1 cellular context compared by ENCODE assay signal in genomic region chr20:22245139-22245538, GRCh38.
TF ChIP-seq lines count a peak whose summit lies in the region.

No MANE protein-coding gene starts in this region.

TF ChIP-seq in HepG2, 621 proteins besides CTCF, POLR2A, EP300 and RAD21 (continued from another document and continues in another):
- TF ChIP-seq, protein P1, sequence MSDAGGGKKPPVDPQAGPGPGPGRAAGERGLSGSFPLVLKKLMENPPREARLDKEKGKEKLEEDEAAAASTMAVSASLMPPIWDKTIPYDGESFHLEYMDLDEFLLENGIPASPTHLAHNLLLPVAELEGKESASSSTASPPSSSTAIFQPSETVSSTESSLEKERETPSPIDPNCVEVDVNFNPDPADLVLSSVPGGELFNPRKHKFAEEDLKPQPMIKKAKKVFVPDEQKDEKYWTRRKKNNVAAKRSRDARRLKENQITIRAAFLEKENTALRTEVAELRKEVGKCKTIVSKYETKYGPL (CRISPR knock-in tag; IDR thresholded peaks at IDR 0.05): no peak
- TF ChIP-seq SIN3A (IDR thresholded peaks at IDR 0.05; ENCODE audit: borderline replicate concordance, low read depth, low read length): no peak
- TF ChIP-seq KDM3A (CRISPR knock-in tag; IDR thresholded peaks at IDR 0.05; ENCODE audit: low read depth): no peak
- TF ChIP-seq ZBTB25 (CRISPR knock-in tag; IDR thresholded peaks at IDR 0.05): no peak
- TF ChIP-seq, protein P2, sequence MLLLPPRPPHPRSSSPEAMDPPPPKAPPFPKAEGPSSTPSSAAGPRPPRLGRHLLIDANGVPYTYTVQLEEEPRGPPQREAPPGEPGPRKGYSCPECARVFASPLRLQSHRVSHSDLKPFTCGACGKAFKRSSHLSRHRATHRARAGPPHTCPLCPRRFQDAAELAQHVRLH (CRISPR knock-in tag; IDR thresholded peaks at IDR 0.05; ENCODE audit: borderline replicate concordance, low read depth): no peak
- TF ChIP-seq TFDP1 (CRISPR knock-in tag; IDR thresholded peaks at IDR 0.05; ENCODE audit: borderline replicate concordance): peak; percentile 57; the same call in 1 of the 2 replicates
- TF ChIP-seq SP5 (CRISPR knock-in tag; IDR thresholded peaks at IDR 0.05; ENCODE audit: borderline replicate concordance, low read depth): no peak
- TF ChIP-seq, protein P3, sequence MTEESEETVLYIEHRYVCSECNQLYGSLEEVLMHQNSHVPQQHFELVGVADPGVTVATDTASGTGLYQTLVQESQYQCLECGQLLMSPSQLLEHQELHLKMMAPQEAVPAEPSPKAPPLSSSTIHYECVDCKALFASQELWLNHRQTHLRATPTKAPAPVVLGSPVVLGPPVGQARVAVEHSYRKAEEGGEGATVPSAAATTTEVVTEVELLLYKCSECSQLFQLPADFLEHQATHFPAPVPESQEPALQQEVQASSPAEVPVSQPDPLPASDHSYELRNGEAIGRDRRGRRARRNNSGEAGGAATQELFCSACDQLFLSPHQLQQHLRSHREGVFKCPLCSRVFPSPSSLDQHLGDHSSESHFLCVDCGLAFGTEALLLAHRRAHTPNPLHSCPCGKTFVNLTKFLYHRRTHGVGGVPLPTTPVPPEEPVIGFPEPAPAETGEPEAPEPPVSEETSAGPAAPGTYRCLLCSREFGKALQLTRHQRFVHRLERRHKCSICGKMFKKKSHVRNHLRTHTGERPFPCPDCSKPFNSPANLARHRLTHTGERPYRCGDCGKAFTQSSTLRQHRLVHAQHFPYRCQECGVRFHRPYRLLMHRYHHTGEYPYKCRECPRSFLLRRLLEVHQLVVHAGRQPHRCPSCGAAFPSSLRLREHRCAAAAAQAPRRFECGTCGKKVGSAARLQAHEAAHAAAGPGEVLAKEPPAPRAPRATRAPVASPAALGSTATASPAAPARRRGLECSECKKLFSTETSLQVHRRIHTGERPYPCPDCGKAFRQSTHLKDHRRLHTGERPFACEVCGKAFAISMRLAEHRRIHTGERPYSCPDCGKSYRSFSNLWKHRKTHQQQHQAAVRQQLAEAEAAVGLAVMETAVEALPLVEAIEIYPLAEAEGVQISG (CRISPR knock-in tag; IDR thresholded peaks at IDR 0.05): 0 out of 2 replicates have a peak, but pooled peaks have one; percentile 24
- TF ChIP-seq NBN (conservative IDR thresholded peaks at IDR 0.05): no peak
- TF ChIP-seq TP53 (CRISPR knock-in tag; conservative IDR thresholded peaks at IDR 0.05): no peak
- TF ChIP-seq, protein P4, sequence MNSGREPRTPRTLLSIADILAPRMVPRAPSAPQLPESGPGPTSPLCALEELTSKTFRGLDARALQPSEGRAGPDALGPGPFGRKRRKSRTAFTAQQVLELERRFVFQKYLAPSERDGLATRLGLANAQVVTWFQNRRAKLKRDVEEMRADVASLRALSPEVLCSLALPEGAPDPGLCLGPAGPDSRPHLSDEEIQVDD (CRISPR knock-in tag; IDR thresholded peaks at IDR 0.05; ENCODE audit: borderline replicate concordance): 0 out of 2 replicates have a peak, but pooled peaks have one; percentile 31
- TF ChIP-seq SMAD9 (CRISPR knock-in tag; IDR thresholded peaks at IDR 0.05): no peak
- TF ChIP-seq, protein P5, sequence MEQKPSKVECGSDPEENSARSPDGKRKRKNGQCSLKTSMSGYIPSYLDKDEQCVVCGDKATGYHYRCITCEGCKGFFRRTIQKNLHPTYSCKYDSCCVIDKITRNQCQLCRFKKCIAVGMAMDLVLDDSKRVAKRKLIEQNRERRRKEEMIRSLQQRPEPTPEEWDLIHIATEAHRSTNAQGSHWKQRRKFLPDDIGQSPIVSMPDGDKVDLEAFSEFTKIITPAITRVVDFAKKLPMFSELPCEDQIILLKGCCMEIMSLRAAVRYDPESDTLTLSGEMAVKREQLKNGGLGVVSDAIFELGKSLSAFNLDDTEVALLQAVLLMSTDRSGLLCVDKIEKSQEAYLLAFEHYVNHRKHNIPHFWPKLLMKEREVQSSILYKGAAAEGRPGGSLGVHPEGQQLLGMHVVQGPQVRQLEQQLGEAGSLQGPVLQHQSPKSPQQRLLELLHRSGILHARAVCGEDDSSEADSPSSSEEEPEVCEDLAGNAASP (CRISPR knock-in tag; IDR thresholded peaks at IDR 0.05; ENCODE audit: borderline replicate concordance): no peak
- TF ChIP-seq RFX5 (IDR thresholded peaks at IDR 0.05; ENCODE audit: low read depth, low read length): no peak
- no peak for TF ChIP-seq MYNN (CRISPR knock-in tag; IDR thresholded peaks at IDR 0.05; ENCODE audit: low read depth)
- TF ChIP-seq, protein P6, sequence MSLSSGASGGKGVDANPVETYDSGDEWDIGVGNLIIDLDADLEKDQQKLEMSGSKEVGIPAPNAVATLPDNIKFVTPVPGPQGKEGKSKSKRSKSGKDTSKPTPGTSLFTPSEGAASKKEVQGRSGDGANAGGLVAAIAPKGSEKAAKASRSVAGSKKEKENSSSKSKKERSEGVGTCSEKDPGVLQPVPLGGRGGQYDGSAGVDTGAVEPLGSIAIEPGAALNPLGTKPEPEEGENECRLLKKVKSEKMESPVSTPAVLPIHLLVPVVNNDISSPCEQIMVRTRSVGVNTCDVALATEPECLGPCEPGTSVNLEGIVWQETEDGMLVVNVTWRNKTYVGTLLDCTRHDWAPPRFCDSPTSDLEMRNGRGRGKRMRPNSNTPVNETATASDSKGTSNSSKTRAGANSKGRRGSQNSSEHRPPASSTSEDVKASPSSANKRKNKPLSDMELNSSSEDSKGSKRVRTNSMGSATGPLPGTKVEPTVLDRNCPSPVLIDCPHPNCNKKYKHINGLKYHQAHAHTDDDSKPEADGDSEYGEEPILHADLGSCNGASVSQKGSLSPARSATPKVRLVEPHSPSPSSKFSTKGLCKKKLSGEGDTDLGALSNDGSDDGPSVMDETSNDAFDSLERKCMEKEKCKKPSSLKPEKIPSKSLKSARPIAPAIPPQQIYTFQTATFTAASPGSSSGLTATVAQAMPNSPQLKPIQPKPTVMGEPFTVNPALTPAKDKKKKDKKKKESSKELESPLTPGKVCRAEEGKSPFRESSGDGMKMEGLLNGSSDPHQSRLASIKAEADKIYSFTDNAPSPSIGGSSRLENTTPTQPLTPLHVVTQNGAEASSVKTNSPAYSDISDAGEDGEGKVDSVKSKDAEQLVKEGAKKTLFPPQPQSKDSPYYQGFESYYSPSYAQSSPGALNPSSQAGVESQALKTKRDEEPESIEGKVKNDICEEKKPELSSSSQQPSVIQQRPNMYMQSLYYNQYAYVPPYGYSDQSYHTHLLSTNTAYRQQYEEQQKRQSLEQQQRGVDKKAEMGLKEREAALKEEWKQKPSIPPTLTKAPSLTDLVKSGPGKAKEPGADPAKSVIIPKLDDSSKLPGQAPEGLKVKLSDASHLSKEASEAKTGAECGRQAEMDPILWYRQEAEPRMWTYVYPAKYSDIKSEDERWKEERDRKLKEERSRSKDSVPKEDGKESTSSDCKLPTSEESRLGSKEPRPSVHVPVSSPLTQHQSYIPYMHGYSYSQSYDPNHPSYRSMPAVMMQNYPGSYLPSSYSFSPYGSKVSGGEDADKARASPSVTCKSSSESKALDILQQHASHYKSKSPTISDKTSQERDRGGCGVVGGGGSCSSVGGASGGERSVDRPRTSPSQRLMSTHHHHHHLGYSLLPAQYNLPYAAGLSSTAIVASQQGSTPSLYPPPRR (CRISPR knock-in tag; IDR thresholded peaks at IDR 0.05; ENCODE audit: borderline replicate concordance): peak; percentile 58; the same call in 1 of the 2 replicates
- peak; percentile 88 for TF ChIP-seq ESRRA (CRISPR knock-in tag; IDR thresholded peaks at IDR 0.05; ENCODE audit: low read depth)
- TF ChIP-seq, protein P7, sequence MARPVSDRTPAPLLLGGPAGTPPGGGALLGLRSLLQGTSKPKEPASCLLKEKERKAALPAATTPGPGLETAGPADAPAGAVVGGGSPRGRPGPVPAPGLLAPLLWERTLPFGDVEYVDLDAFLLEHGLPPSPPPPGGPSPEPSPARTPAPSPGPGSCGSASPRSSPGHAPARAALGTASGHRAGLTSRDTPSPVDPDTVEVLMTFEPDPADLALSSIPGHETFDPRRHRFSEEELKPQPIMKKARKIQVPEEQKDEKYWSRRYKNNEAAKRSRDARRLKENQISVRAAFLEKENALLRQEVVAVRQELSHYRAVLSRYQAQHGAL (CRISPR knock-in tag; IDR thresholded peaks at IDR 0.05; ENCODE audit: not compliant biosample characterization): no peak
- peak; percentile 33; the same call in 1 of the 2 replicates for TF ChIP-seq ARID4A (CRISPR knock-in tag; IDR thresholded peaks at IDR 0.05; ENCODE audit: borderline replicate concordance)
- TF ChIP-seq PRMT3 (CRISPR knock-in tag; IDR thresholded peaks at IDR 0.05; ENCODE audit: borderline replicate concordance, low read depth): no peak
- no peak for TF ChIP-seq TGIF2 (CRISPR knock-in tag; IDR thresholded peaks at IDR 0.05)
- no peak for TF ChIP-seq ZNF784 (CRISPR knock-in tag; IDR thresholded peaks at IDR 0.05; ENCODE audit: borderline replicate concordance)
- TF ChIP-seq ZNF564 (CRISPR knock-in tag; IDR thresholded peaks at IDR 0.05): no peak; the same call in 1 of the 2 replicates
- peak; percentile 68; the same call in 1 of the 2 replicates for TF ChIP-seq ZNF430 (CRISPR knock-in tag; IDR thresholded peaks at IDR 0.05)
- TF ChIP-seq JUNB (CRISPR knock-in tag; IDR thresholded peaks at IDR 0.05; ENCODE audit: borderline replicate concordance): no peak
- TF ChIP-seq, protein P8, sequence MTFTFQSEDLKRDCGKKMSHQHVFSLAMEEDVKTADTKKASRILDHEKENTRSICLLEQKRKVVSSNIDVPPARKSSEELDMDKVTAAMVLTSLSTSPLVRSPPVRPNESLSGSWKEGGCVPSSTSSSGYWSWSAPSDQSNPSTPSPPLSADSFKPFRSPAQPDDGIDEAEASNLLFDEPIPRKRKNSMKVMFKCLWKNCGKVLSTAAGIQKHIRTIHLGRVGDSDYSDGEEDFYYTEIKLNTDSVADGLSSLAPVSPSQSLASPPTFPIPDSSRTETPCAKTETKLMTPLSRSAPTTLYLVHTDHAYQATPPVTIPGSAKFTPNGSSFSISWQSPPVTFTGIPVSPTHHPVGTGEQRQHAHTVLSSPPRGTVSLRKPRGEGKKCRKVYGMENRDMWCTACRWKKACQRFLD (CRISPR knock-in tag; IDR thresholded peaks at IDR 0.05; ENCODE audit: borderline replicate concordance): no peak
- TF ChIP-seq TCF12 (IDR thresholded peaks at IDR 0.05): no peak
- 0 out of 2 replicates have a peak, but pooled peaks have one; percentile 57 for TF ChIP-seq TCF12 (CRISPR knock-in tag; IDR thresholded peaks at IDR 0.05)
- TF ChIP-seq ZNF317 (CRISPR knock-in tag; IDR thresholded peaks at IDR 0.05): 0 out of 2 replicates have a peak, but pooled peaks have one; percentile 22
- TF ChIP-seq CC2D1A (CRISPR knock-in tag; IDR thresholded peaks at IDR 0.05): no peak
- no peak for TF ChIP-seq ZSCAN22 (CRISPR knock-in tag; IDR thresholded peaks at IDR 0.05)
- no peak for TF ChIP-seq POLR2AphosphoS5 (IDR thresholded peaks at IDR 0.05; ENCODE audit: low read depth, low read length)
- TF ChIP-seq CBX1 (IDR thresholded peaks at IDR 0.05; ENCODE audit: low read depth): no peak
- TF ChIP-seq MTF2 (CRISPR knock-in tag; IDR thresholded peaks at IDR 0.05; ENCODE audit: borderline replicate concordance): no peak
